1 cellular context compared by ENCODE assay signal in genomic region chr22:23893446-23893956, GRCh38.
A peak's percentile ranks its signal among the peaks of the same experiment; 100 is the strongest.
TF ChIP-seq lines count a peak whose summit lies in the region.

No MANE protein-coding gene starts in this region.

TF ChIP-seq in GM12878, 131 proteins besides CTCF, POLR2A, EP300 and RAD21:
- TF ChIP-seq BCL3 (IDR thresholded peaks at IDR 0.05; ENCODE audit: borderline replicate concordance, insufficient read depth, low read depth, low read length, poor library complexity, severe bottlenecking): peak; percentile 1
- TF ChIP-seq IRF4 (IDR thresholded peaks at IDR 0.05; ENCODE audit: low read depth, low read length): no peak
- no peak for TF ChIP-seq JUNB (IDR thresholded peaks at IDR 0.05)
- TF ChIP-seq, protein P1, sequence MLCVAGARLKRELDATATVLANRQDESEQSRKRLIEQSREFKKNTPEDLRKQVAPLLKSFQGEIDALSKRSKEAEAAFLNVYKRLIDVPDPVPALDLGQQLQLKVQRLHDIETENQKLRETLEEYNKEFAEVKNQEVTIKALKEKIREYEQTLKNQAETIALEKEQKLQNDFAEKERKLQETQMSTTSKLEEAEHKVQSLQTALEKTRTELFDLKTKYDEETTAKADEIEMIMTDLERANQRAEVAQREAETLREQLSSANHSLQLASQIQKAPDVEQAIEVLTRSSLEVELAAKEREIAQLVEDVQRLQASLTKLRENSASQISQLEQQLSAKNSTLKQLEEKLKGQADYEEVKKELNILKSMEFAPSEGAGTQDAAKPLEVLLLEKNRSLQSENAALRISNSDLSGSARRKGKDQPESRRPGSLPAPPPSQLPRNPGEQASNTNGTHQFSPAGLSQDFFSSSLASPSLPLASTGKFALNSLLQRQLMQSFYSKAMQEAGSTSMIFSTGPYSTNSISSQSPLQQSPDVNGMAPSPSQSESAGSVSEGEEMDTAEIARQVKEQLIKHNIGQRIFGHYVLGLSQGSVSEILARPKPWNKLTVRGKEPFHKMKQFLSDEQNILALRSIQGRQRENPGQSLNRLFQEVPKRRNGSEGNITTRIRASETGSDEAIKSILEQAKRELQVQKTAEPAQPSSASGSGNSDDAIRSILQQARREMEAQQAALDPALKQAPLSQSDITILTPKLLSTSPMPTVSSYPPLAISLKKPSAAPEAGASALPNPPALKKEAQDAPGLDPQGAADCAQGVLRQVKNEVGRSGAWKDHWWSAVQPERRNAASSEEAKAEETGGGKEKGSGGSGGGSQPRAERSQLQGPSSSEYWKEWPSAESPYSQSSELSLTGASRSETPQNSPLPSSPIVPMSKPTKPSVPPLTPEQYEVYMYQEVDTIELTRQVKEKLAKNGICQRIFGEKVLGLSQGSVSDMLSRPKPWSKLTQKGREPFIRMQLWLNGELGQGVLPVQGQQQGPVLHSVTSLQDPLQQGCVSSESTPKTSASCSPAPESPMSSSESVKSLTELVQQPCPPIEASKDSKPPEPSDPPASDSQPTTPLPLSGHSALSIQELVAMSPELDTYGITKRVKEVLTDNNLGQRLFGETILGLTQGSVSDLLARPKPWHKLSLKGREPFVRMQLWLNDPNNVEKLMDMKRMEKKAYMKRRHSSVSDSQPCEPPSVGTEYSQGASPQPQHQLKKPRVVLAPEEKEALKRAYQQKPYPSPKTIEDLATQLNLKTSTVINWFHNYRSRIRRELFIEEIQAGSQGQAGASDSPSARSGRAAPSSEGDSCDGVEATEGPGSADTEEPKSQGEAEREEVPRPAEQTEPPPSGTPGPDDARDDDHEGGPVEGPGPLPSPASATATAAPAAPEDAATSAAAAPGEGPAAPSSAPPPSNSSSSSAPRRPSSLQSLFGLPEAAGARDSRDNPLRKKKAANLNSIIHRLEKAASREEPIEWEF (IDR thresholded peaks at IDR 0.05; ENCODE audit: insufficient replicate concordance, low read depth, low read length): no peak
- no peak for TF ChIP-seq FOXK2 (IDR thresholded peaks at IDR 0.05)
- no peak for TF ChIP-seq CREM (IDR thresholded peaks at IDR 0.05; ENCODE audit: low read depth)
- peak; percentile 95 for TF ChIP-seq ZNF24 (IDR thresholded peaks at IDR 0.05)
- TF ChIP-seq MTA3 (IDR thresholded peaks at IDR 0.05; ENCODE audit: borderline replicate concordance, low read length): no peak
- no peak for TF ChIP-seq ZBTB33 (IDR thresholded peaks at IDR 0.05)
- TF ChIP-seq, protein P2, sequence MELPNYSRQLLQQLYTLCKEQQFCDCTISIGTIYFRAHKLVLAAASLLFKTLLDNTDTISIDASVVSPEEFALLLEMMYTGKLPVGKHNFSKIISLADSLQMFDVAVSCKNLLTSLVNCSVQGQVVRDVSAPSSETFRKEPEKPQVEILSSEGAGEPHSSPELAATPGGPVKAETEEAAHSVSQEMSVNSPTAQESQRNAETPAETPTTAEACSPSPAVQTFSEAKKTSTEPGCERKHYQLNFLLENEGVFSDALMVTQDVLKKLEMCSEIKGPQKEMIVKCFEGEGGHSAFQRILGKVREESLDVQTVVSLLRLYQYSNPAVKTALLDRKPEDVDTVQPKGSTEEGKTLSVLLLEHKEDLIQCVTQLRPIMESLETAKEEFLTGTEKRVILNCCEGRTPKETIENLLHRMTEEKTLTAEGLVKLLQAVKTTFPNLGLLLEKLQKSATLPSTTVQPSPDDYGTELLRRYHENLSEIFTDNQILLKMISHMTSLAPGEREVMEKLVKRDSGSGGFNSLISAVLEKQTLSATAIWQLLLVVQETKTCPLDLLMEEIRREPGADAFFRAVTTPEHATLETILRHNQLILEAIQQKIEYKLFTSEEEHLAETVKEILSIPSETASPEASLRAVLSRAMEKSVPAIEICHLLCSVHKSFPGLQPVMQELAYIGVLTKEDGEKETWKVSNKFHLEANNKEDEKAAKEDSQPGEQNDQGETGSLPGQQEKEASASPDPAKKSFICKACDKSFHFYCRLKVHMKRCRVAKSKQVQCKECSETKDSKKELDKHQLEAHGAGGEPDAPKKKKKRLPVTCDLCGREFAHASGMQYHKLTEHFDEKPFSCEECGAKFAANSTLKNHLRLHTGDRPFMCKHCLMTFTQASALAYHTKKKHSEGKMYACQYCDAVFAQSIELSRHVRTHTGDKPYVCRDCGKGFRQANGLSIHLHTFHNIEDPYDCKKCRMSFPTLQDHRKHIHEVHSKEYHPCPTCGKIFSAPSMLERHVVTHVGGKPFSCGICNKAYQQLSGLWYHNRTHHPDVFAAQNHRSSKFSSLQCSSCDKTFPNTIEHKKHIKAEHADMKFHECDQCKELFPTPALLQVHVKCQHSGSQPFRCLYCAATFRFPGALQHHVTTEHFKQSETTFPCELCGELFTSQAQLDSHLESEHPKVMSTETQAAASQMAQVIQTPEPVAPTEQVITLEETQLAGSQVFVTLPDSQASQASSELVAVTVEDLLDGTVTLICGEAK (IDR thresholded peaks at IDR 0.05; ENCODE audit: borderline replicate concordance): 0 out of 2 replicates have a peak, but pooled peaks have one; percentile 18
